Comparison of ENCODE assay signal across 8 cellular contexts in genomic region chr1:21622466-21623315, GRCh38. TPM values are rescaled to one million over a fixed set of nuclear protein-coding genes. Genes with fewer than 3 reads are reported as not detected.
A peak's percentile ranks its signal among the peaks of the same experiment; 100 is the strongest.
DNase-seq lines count a peak whose midpoint lies in the region; ATAC-seq and TF ChIP-seq lines count a peak whose summit lies in the region.

No MANE protein-coding gene starts in this region.

- H3K4me3 Mint-ChIP-seq in naive thymus-derived CD4-positive, alpha-beta T cell: peak overlapping the region; percentile 48 to 76 (median 67)
- H3K4me3 Mint-ChIP-seq in type B pancreatic cell: peak overlapping the region; percentile 84

- no peaks in the 10 kb centered on the region for H3F3A ChIP-seq in GM23248 (ENCODE audit: insufficient read depth)

- H3K9ac ChIP-seq in GM23248: no peak overlapping the region
- H3K9ac ChIP-seq in colonic mucosa (ENCODE audit: low read depth in 2 of 2, low read length in 2 of 2): peak overlapping the region in 1 of 2 donors; percentile 63

- ATAC-seq in naive thymus-derived CD4-positive, alpha-beta T cell: peak; percentile 79
- ATAC-seq in HG02885 (IDR thresholded peaks at IDR 0.05; ENCODE audit: poor library complexity, unreplicated experiment) (no peak), HG03521 (IDR thresholded peaks at IDR 0.05; ENCODE audit: unreplicated experiment) (no peak)

- no peaks in the 10 kb centered on the region for H3K36me3 Mint-ChIP-seq in naive thymus-derived CD4-positive, alpha-beta T cell
- H3K36me3 Mint-ChIP-seq in type B pancreatic cell: no peaks in the 10 kb centered on the region

- H3K4me1 ChIP-seq in GM23248 (ENCODE audit: insufficient read depth): no peaks in the 10 kb centered on the region
- no peaks in the 10 kb centered on the region for H3K4me1 ChIP-seq in colonic mucosa
- no peaks in the 10 kb centered on the region for H3K4me1 ChIP-seq in naive thymus-derived CD4-positive, alpha-beta T cell (ENCODE audit: control insufficient read depth in 2 of 2, insufficient read depth in 2 of 2, low read length in 2 of 2)

- peaks cover 2 to 13% (median 5%) of the 10 kb centered on the region in 7 donors for H3K4me1 Mint-ChIP-seq in naive thymus-derived CD4-positive, alpha-beta T cell
- H3K4me1 Mint-ChIP-seq in type B pancreatic cell (ENCODE audit: unreplicated experiment): peaks cover 14% of the 10 kb centered on the region

- no peak for TF ChIP-seq CTCF in WI38 (IDR thresholded peaks at IDR 0.05; ENCODE audit: low read depth, low read length)
- TF ChIP-seq CTCF in colonic mucosa (IDR thresholded peaks at IDR 0.05): no peak
- TF ChIP-seq CTCF in type B pancreatic cell (conservative IDR thresholded peaks at IDR 0.05): no peak

- H3K4me3 ChIP-seq in GM23248 (peak overlapping the region; percentile 59), WI38 (ENCODE audit: low read depth, low read length) (peak overlapping the region; percentile 16; the same call in 1 of the 2 replicates), colonic mucosa (no peak overlapping the region)
- H3K4me3 ChIP-seq in naive thymus-derived CD4-positive, alpha-beta T cell (ENCODE audit: low read length): no peak overlapping the region

- H3K27ac ChIP-seq in GM23248 (no peak overlapping the region), colonic mucosa (peak overlapping the region; percentile 55)
- H3K27ac ChIP-seq in naive thymus-derived CD4-positive, alpha-beta T cell (ENCODE audit: low read depth, low read length): no peak overlapping the region

- CTCF ChIA-PET in naive thymus-derived CD4-positive, alpha-beta T cell (lab: Charles Lee): no interaction called here

- DNase-seq in GM23248 (peak; percentile 39), colonic mucosa (peak; percentile 66), type B pancreatic cell (ENCODE audit: extremely low spot score, unreplicated experiment) (no peak), NCI-H1694 treated with DMSO at 0.1 percent for 48 hours (lab: John Stamatoyannopoulos, UW) (no peak)
- DNase-seq in naive thymus-derived CD4-positive, alpha-beta T cell: peak in 7 of 9 donors; percentile 21 to 76 (median 35)

- H4K20me1 ChIP-seq in GM23248 (ENCODE audit: insufficient read depth): no peaks in the 10 kb centered on the region

- H2AFZ ChIP-seq in GM23248: 0 out of 2 replicates have a peak overlapping the region, but pooled peaks have one; percentile 63

- H3K27me3 ChIP-seq in GM23248 (replicated peaks; ENCODE audit: insufficient read depth) (peaks cover 9% of the 10 kb centered on the region), colonic mucosa (no peaks in the 10 kb centered on the region)
- no peaks in the 10 kb centered on the region for H3K27me3 ChIP-seq in naive thymus-derived CD4-positive, alpha-beta T cell (ENCODE audit: control insufficient read depth in 2 of 2, insufficient read depth in 2 of 2, low read length in 2 of 2)

- intact Hi-C loops in colonic mucosa (cut with DNase I): no loop called here
- intact Hi-C loops in naive thymus-derived CD4-positive, alpha-beta T cell (cut with micrococcal nuclease): no loop called here

- no peaks in the 10 kb centered on the region for H3K9me2 ChIP-seq in GM23248 (ENCODE audit: insufficient read depth)

- POLR2A ChIA-PET in naive thymus-derived CD4-positive, alpha-beta T cell (lab: Charles Lee): no interaction called here

- H3K4me2 ChIP-seq in GM23248 (ENCODE audit: unreplicated experiment): peak overlapping the region; percentile 65

- 23 to 31% methylated on average over 19 to 28 of the region's 62 CpGs for WGBS in GM23248 (ENCODE audit: low coverage in 1 of 2, low lambda C conversion rate in 2 of 2, missing lambda C conversion rate in 2 of 2), 2 experiments

- in situ Hi-C loops in GM23248 (cut with MboI): no loop called here

- H3K36me3 ChIP-seq in GM23248 (ENCODE audit: low read depth) (no peaks in the 10 kb centered on the region), colonic mucosa (no peaks in the 10 kb centered on the region)
- H3K36me3 ChIP-seq in naive thymus-derived CD4-positive, alpha-beta T cell (ENCODE audit: control insufficient read depth in 2 of 3, insufficient read depth in 3 of 3, low read length in 3 of 3): no peaks in the 10 kb centered on the region

- peaks cover 0 to 1% (median 0%) of the 10 kb centered on the region in 11 donors for H3K9me3 Mint-ChIP-seq in naive thymus-derived CD4-positive, alpha-beta T cell
- no peaks in the 10 kb centered on the region for H3K9me3 Mint-ChIP-seq in type B pancreatic cell

- H3K27ac Mint-ChIP-seq in naive thymus-derived CD4-positive, alpha-beta T cell: no peak overlapping the region
- no peak overlapping the region for H3K27ac Mint-ChIP-seq in type B pancreatic cell

- H3K9me3 ChIP-seq in GM23248 (ENCODE audit: low read depth) (no peaks in the 10 kb centered on the region), colonic mucosa (no peaks in the 10 kb centered on the region)
- H3K9me3 ChIP-seq in naive thymus-derived CD4-positive, alpha-beta T cell (ENCODE audit: control insufficient read depth in 2 of 3, low read length in 3 of 3): no peaks in the 10 kb centered on the region

- H3K27me3 Mint-ChIP-seq in naive thymus-derived CD4-positive, alpha-beta T cell: peaks cover 16 to 22% (median 19%) of the 10 kb centered on the region in 5 donors
- peaks cover 13% of the 10 kb centered on the region for H3K27me3 Mint-ChIP-seq in type B pancreatic cell

- H3K79me2 ChIP-seq in GM23248 (ENCODE audit: insufficient read depth): no peaks in the 10 kb centered on the region

RNA-seq across cellular contexts. Expression of gene RAP1GAP, which starts 46.5 kb away (rescaled TPM):
- total RNA-seq in GM23248 (2014; rRNA removed; shearing (Covaris generic)): 0.97 TPM in 1 of 2 replicates, not detected in the other
- polyA plus RNA-seq in GM23248 (2016; fragmentation: Nextera tagmentation; extraction: Ambion mirVana): 0.41 and 0.67 TPM in 2 replicates
- total RNA-seq in colonic mucosa: 10 to 100 TPM; 29.6 to 36.3 TPM
- 1 to 10 TPM in 1 of 5 experiments, under 1 TPM in 3, not detected in 1; 0.16 to 1.4 (median 0.42) TPM for total RNA-seq in naive thymus-derived CD4-positive, alpha-beta T cell
- polyA plus RNA-seq in naive thymus-derived CD4-positive, alpha-beta T cell: not detected
- total RNA-seq in type B pancreatic cell (ENCODE audit: low replicate concordance): 18.5 and 20.3 TPM in 2 replicates

Comparison
In these comparisons a context has a peak if more than half of its experiments do, and no peak if none do; other contexts are left out.
1. DNase-seq: peak in GM23248 (single experiment), colonic mucosa (single experiment) and naive thymus-derived CD4-positive, alpha-beta T cell (7 of 9); none in type B pancreatic cell (single experiment) and NCI-H1694 treated with DMSO at 0.1 percent for 48 hours (single experiment).
2. H3K4me3 ChIP-seq: peak in GM23248 (single experiment) and WI38 (single experiment); none in colonic mucosa (single experiment) and naive thymus-derived CD4-positive, alpha-beta T cell (single experiment).